Comparison of ENCODE assay signal across 13 cellular contexts in the genomic region with DNA sequence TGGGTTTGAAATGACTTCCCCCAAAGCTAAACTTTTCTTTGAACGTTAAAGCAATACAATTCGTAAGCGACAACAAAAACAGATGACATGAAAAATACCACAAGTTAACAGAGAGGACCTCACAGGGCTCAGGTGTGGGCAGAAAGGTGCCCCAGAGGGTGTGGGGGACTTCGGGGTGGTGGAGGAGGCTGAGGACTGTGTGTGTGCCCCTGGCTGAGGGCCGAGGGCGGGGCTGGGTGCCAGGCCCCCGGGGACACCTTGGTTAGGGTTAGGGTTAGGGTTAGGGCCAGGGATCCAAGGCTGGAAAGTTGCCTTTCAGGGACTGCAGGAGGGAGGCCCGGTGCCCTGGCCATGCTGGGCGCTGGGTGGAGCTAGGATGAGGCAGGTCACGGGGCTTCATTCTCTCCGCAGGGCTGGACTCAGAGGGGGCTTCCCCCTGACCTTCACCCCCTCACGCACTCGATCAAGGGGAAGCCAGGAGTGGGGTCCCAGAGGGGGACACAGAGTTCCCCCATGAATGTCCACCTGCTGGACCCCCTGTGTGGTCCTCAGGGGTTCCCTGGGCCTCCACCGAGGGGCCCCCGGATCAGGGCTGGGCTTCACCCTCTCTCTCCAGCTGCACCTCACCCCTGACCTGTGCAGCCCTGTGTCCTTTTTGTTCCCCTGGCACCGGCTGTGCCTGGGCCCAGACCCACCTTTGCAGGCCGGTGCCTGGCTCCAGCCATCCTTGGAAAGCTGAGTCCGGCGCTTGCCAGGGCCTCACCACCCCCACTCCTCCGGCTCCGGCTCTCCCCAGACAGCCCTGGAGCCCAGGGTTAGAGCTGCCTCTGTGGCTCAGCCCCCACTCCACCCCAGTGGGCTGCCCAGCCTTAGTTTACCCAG. TPM values are rescaled to one million over a fixed set of nuclear protein-coding genes. Genes with fewer than 3 reads are reported as not detected.
DNase-seq lines count a peak whose midpoint lies in the region; ATAC-seq and TF ChIP-seq lines count a peak whose summit lies in the region.
"Had no signal": no experiment of that assay in that cellular context is flagged by ENCODE, and none has a peak within 500 bp of the region (broad histone marks: within the 10 kb centered on the region; RNA-seq: fewer than 3 reads in every experiment).

No MANE protein-coding gene starts in this region.

- peak overlapping the region; percentile 76 for H3K27ac ChIP-seq in CD4-positive, CD25-positive, alpha-beta regulatory T cell (ENCODE audit: insufficient read depth, low read length, poor library complexity, severe bottlenecking)
- H3K27ac ChIP-seq: SK-N-MC had no signal

- H3K4me3 ChIP-seq in CD4-positive, CD25-positive, alpha-beta regulatory T cell (ENCODE audit: low read depth, low read length), result peak overlapping the region; percentile 81
- no peak overlapping the region for H3K4me3 ChIP-seq in Caco-2 (ENCODE audit: low read depth, low read length)
- H3K4me3 ChIP-seq: SK-N-MC had no signal

- no peaks in the 10 kb centered on the region for H3K27me3 ChIP-seq in CD4-positive, CD25-positive, alpha-beta regulatory T cell (ENCODE audit: control insufficient read depth, insufficient read depth, low read length)
- no peaks in the 10 kb centered on the region for H3K27me3 ChIP-seq in Caco-2 (replicated peaks; ENCODE audit: control insufficient read depth, insufficient read depth, low read length)

- no TSS peak for BruUV-seq in Caco-2 (replicated peaks; lab: Mats Ljungman, UMichigan)

- peak in 2 of 3 donors; percentile 62 to 71 for DNase-seq in CD4-positive, CD25-positive, alpha-beta regulatory T cell
- no peak for DNase-seq in Caco-2
- DNase-seq in activated naive CD8-positive, alpha-beta T cell treated with anti-CD3 and anti-CD28 coated beads, Interleukin-2, amount 50 U/mL, for 24 hours, result no peak
- DNase-seq in natural killer cell treated with Interleukin-12 subunit alpha and Interleukin-12 subunit beta and Interleukin-15 and Interleukin-18, amount 100 ng/mL, for 72 hours (ENCODE audit: low spot score), result no peak
- no peak for DNase-seq in pons (ENCODE audit: low spot score)
- no peak for DNase-seq in epidermal melanocyte (ENCODE audit: insufficient read length, low spot score)
- no peak for DNase-seq in EL
- DNase-seq: COR-L47; NCI-H1048; NCI-H2227 treated with DMSO at 0.1 percent for 48 hours; stimulated activated CD4-positive, alpha-beta T cell treated with anti-CD3 and anti-CD28 coated beads, Interleukin-4, amount 100 ng/mL, for 24 hours had no signal

- intact Hi-C loops in Caco-2 (cut with micrococcal nuclease; ENCODE audit: unreplicated experiment), result no loop called here

- no peaks in the 10 kb centered on the region for H3K36me3 ChIP-seq in CD4-positive, CD25-positive, alpha-beta regulatory T cell (ENCODE audit: control insufficient read depth, insufficient read depth, low read length)
- H3K36me3 ChIP-seq in Caco-2 (ENCODE audit: control insufficient read depth, insufficient read depth, low read length), result no peaks in the 10 kb centered on the region

- CTCF ChIA-PET in Caco-2 (lab: Charles Lee), result no interaction called here

- H3K9me3 ChIP-seq in CD4-positive, CD25-positive, alpha-beta regulatory T cell (ENCODE audit: control insufficient read depth in 2 of 2, low read length in 2 of 2), result no peaks in the 10 kb centered on the region
- H3K9me3 ChIP-seq in Caco-2, result no peaks in the 10 kb centered on the region

- peaks cover 74% of the 10 kb centered on the region for H3K4me1 ChIP-seq in CD4-positive, CD25-positive, alpha-beta regulatory T cell (ENCODE audit: control insufficient read depth, insufficient read depth, low read length, poor library complexity, severe bottlenecking)
- peaks cover 8% of the 10 kb centered on the region for H3K4me1 ChIP-seq in Caco-2

- no peaks in the 10 kb centered on the region for H3K36me3 Mint-ChIP-seq in CD4-positive, CD25-positive, alpha-beta regulatory T cell
- peaks cover 2% of the 10 kb centered on the region for H3K36me3 Mint-ChIP-seq in Caco-2 (ENCODE audit: insufficient read depth, unreplicated experiment)
- H3K36me3 Mint-ChIP-seq in activated naive CD8-positive, alpha-beta T cell treated with anti-CD3 and anti-CD28 coated beads, Interleukin-2, amount 50 U/mL, for 24 hours (ENCODE audit: low read depth), result no peaks in the 10 kb centered on the region
- H3K36me3 Mint-ChIP-seq in natural killer cell treated with Interleukin-12 subunit alpha and Interleukin-12 subunit beta and Interleukin-15 and Interleukin-18, amount 100 ng/mL, for 72 hours, result no peaks in the 10 kb centered on the region

- POLR2A ChIA-PET in Caco-2 (lab: Charles Lee), result no interaction called here

- H3K9me3 Mint-ChIP-seq in CD4-positive, CD25-positive, alpha-beta regulatory T cell, result no peaks in the 10 kb centered on the region
- no peaks in the 10 kb centered on the region for H3K9me3 Mint-ChIP-seq in Caco-2 (ENCODE audit: unreplicated experiment)
- H3K9me3 Mint-ChIP-seq in activated naive CD8-positive, alpha-beta T cell treated with anti-CD3 and anti-CD28 coated beads, Interleukin-2, amount 50 U/mL, for 24 hours, result no peaks in the 10 kb centered on the region
- no peaks in the 10 kb centered on the region for H3K9me3 Mint-ChIP-seq in natural killer cell treated with Interleukin-12 subunit alpha and Interleukin-12 subunit beta and Interleukin-15 and Interleukin-18, amount 100 ng/mL, for 72 hours

- peak; percentile 52 to 62 for ATAC-seq in CD4-positive, CD25-positive, alpha-beta regulatory T cell (ENCODE audit: low read depth in 2 of 2)
- no peak for ATAC-seq in activated naive CD8-positive, alpha-beta T cell treated with anti-CD3 and anti-CD28 coated beads, Interleukin-2, amount 50 U/mL, for 24 hours
- ATAC-seq in natural killer cell treated with Interleukin-12 subunit alpha and Interleukin-12 subunit beta and Interleukin-15 and Interleukin-18, amount 100 ng/mL, for 72 hours, result no peak

- H3K4me3 Mint-ChIP-seq in CD4-positive, CD25-positive, alpha-beta regulatory T cell, result peak overlapping the region; percentile 83 to 91 (median 87)
- H3K4me3 Mint-ChIP-seq in Caco-2 (ENCODE audit: unreplicated experiment), result no peak overlapping the region
- peak overlapping the region; percentile 57 for H3K4me3 Mint-ChIP-seq in activated naive CD8-positive, alpha-beta T cell treated with anti-CD3 and anti-CD28 coated beads, Interleukin-2, amount 50 U/mL, for 24 hours
- H3K4me3 Mint-ChIP-seq in natural killer cell treated with Interleukin-12 subunit alpha and Interleukin-12 subunit beta and Interleukin-15 and Interleukin-18, amount 100 ng/mL, for 72 hours, result peak overlapping the region; percentile 77

- H3K4me1 Mint-ChIP-seq in CD4-positive, CD25-positive, alpha-beta regulatory T cell, result peaks cover 12 to 76% (median 35%) of the 10 kb centered on the region in 4 donors
- H3K4me1 Mint-ChIP-seq in Caco-2 (ENCODE audit: low read depth, unreplicated experiment), result peaks cover 11% of the 10 kb centered on the region
- peaks cover 68% of the 10 kb centered on the region for H3K4me1 Mint-ChIP-seq in activated naive CD8-positive, alpha-beta T cell treated with anti-CD3 and anti-CD28 coated beads, Interleukin-2, amount 50 U/mL, for 24 hours
- peaks cover 34 to 51% of the 10 kb centered on the region in 2 donors for H3K4me1 Mint-ChIP-seq in natural killer cell treated with Interleukin-12 subunit alpha and Interleukin-12 subunit beta and Interleukin-15 and Interleukin-18, amount 100 ng/mL, for 72 hours (ENCODE audit: low read depth in 2 of 2)

- peaks cover 4% of the 10 kb centered on the region for H3K27me3 Mint-ChIP-seq in CD4-positive, CD25-positive, alpha-beta regulatory T cell
- H3K27me3 Mint-ChIP-seq in Caco-2 (ENCODE audit: insufficient read depth, unreplicated experiment), result no peaks in the 10 kb centered on the region
- no peaks in the 10 kb centered on the region for H3K27me3 Mint-ChIP-seq in activated naive CD8-positive, alpha-beta T cell treated with anti-CD3 and anti-CD28 coated beads, Interleukin-2, amount 50 U/mL, for 24 hours
- peaks cover 0 to 6% of the 10 kb centered on the region in 2 donors for H3K27me3 Mint-ChIP-seq in natural killer cell treated with Interleukin-12 subunit alpha and Interleukin-12 subunit beta and Interleukin-15 and Interleukin-18, amount 100 ng/mL, for 72 hours

- TF ChIP-seq CTCF in Caco-2 (IDR thresholded peaks at IDR 0.05; ENCODE audit: insufficient read depth in 1 of 2, low read depth in 1 of 2, low read length in 1 of 2, severe bottlenecking in 1 of 2, unreplicated experiment in 1 of 2), result no peak

- H3K27ac Mint-ChIP-seq in CD4-positive, CD25-positive, alpha-beta regulatory T cell, result peak overlapping the region; percentile 96 to 100 (median 99)
- H3K27ac Mint-ChIP-seq in Caco-2 (ENCODE audit: unreplicated experiment), result peak overlapping the region; percentile 15
- peak overlapping the region; percentile 78 for H3K27ac Mint-ChIP-seq in activated naive CD8-positive, alpha-beta T cell treated with anti-CD3 and anti-CD28 coated beads, Interleukin-2, amount 50 U/mL, for 24 hours
- peak overlapping the region; percentile 82 to 83 for H3K27ac Mint-ChIP-seq in natural killer cell treated with Interleukin-12 subunit alpha and Interleukin-12 subunit beta and Interleukin-15 and Interleukin-18, amount 100 ng/mL, for 72 hours

RNA-seq across cellular contexts. Expression of a gene that starts 7.0 kb away (rescaled TPM):
- not detected for total RNA-seq in CD4-positive, CD25-positive, alpha-beta regulatory T cell
- not detected for polyA plus RNA-seq in CD4-positive, CD25-positive, alpha-beta regulatory T cell
- 5.7 and 8.6 TPM in 2 replicates for total RNA-seq in Caco-2 (2022)
- 1 to 10 TPM in 1 of 2 donors, not detected in 1; 1.4 TPM for total RNA-seq in natural killer cell treated with Interleukin-12 subunit alpha and Interleukin-12 subunit beta and Interleukin-15 and Interleukin-18, amount 100 ng/mL, for 72 hours
- total RNA-seq: glomerular endothelial cell had no signal

RNA-seq across cellular contexts. Expression of a gene that starts 7.1 kb away (rescaled TPM):
- 453 TPM for total RNA-seq in CD4-positive, CD25-positive, alpha-beta regulatory T cell
- polyA plus RNA-seq in CD4-positive, CD25-positive, alpha-beta regulatory T cell, result 100 to 1,000 TPM; 381 to 514 (median 444) TPM
- total RNA-seq in Caco-2 (2022), result 1.5 TPM in 1 of 2 replicates, not detected in the other
- 100 to 1,000 TPM; 240 to 358 TPM for total RNA-seq in natural killer cell treated with Interleukin-12 subunit alpha and Interleukin-12 subunit beta and Interleukin-15 and Interleukin-18, amount 100 ng/mL, for 72 hours

RNA-seq across cellular contexts. Expression of a gene that starts 11.0 kb away (rescaled TPM):
- not detected for total RNA-seq in CD4-positive, CD25-positive, alpha-beta regulatory T cell
- not detected for polyA plus RNA-seq in CD4-positive, CD25-positive, alpha-beta regulatory T cell
- total RNA-seq in Caco-2 (2022), result 11.3 and 14.9 TPM in 2 replicates
- not detected for total RNA-seq in natural killer cell treated with Interleukin-12 subunit alpha and Interleukin-12 subunit beta and Interleukin-15 and Interleukin-18, amount 100 ng/mL, for 72 hours
- total RNA-seq: glomerular endothelial cell had no signal

RNA-seq across cellular contexts. Expression of a gene that starts 45.9 kb away (rescaled TPM):
- total RNA-seq in CD4-positive, CD25-positive, alpha-beta regulatory T cell, result not detected
- polyA plus RNA-seq in CD4-positive, CD25-positive, alpha-beta regulatory T cell, result under 1 TPM in 3 of 4 donors, not detected in 1; 0.06 to 0.09 (median 0.08) TPM
- total RNA-seq in Caco-2 (2022), result not detected in 2 replicates
- not detected for total RNA-seq in natural killer cell treated with Interleukin-12 subunit alpha and Interleukin-12 subunit beta and Interleukin-15 and Interleukin-18, amount 100 ng/mL, for 72 hours
- total RNA-seq: glomerular endothelial cell had no signal

Comparison
In these comparisons a context has a peak if more than half of its experiments do, and no peak if none do; other contexts are left out.
1. ATAC-seq: peak in CD4-positive, CD25-positive, alpha-beta regulatory T cell (2 of 2); none in activated naive CD8-positive, alpha-beta T cell treated with anti-CD3 and anti-CD28 coated beads, Interleukin-2, amount 50 U/mL, for 24 hours (single experiment) and natural killer cell treated with Interleukin-12 subunit alpha and Interleukin-12 subunit beta and Interleukin-15 and Interleukin-18, amount 100 ng/mL, for 72 hours (0 of 2).
2. DNase-seq: peak in CD4-positive, CD25-positive, alpha-beta regulatory T cell (2 of 3); none in Caco-2 (0 of 2), activated naive CD8-positive, alpha-beta T cell treated with anti-CD3 and anti-CD28 coated beads, Interleukin-2, amount 50 U/mL, for 24 hours (single experiment), natural killer cell treated with Interleukin-12 subunit alpha and Interleukin-12 subunit beta and Interleukin-15 and Interleukin-18, amount 100 ng/mL, for 72 hours (single experiment), pons (single experiment), epidermal melanocyte (single experiment) and EL (single experiment).
3. H3K27ac Mint-ChIP-seq: peak in every context shown above with its lines; median percentile 99 in CD4-positive, CD25-positive, alpha-beta regulatory T cell; 82 in natural killer cell treated with Interleukin-12 subunit alpha and Interleukin-12 subunit beta and Interleukin-15 and Interleukin-18, amount 100 ng/mL, for 72 hours; 78 in activated naive CD8-positive, alpha-beta T cell treated with anti-CD3 and anti-CD28 coated beads, Interleukin-2, amount 50 U/mL, for 24 hours; 15 in Caco-2.
4. RNA of a gene that starts 7.1 kb away (total RNA-seq): 453 TPM in CD4-positive, CD25-positive, alpha-beta regulatory T cell (single experiment) and 240 to 358 TPM in natural killer cell treated with Interleukin-12 subunit alpha and Interleukin-12 subunit beta and Interleukin-15 and Interleukin-18, amount 100 ng/mL, for 72 hours; 1.5 TPM in Caco-2; every median in the first group is over 10 times any median in the second.
5. RNA of a gene that starts 11.0 kb away (total RNA-seq): 11.3 to 14.9 TPM in Caco-2; not detected in CD4-positive, CD25-positive, alpha-beta regulatory T cell (single experiment) and not detected in natural killer cell treated with Interleukin-12 subunit alpha and Interleukin-12 subunit beta and Interleukin-15 and Interleukin-18, amount 100 ng/mL, for 72 hours; every median in the first group is over 10 times any median in the second.